23 cellular contexts compared by ENCODE assay signal in genomic region chr4:110120506-110120905, GRCh38.
"Had no signal": no experiment of that assay in that cellular context is flagged by ENCODE, and none has a peak within 500 bp of the region (broad histone marks: within the 10 kb centered on the region; RNA-seq: fewer than 3 reads in every experiment).

No MANE protein-coding gene starts in this region.

- H3K27ac ChIP-seq: HL-60, KMS-11, RWPE1, SJCRH30 had no signal

- H3K9me3 ChIP-seq: SJCRH30 had no signal

- H3K4me3 Mint-ChIP-seq: IgD-negative memory B cell had no signal

- DNase-seq: Kasumi-1, MM.1S, NCI-H1092 treated with DMSO at 0.1 percent for 48 hours, NCI-H1436, NCI-H187, NCI-H2029, NCI-H2081 treated with DMSO at 0.1 percent for 48 hours, NCI-H2171, NCI-H446, NCI-H510A, NCI-H524 treated with DMSO at 0.1 percent for 48 hours, NCI-H69, NCI-H774, SHP77 treated with DMSO at 0.1 percent for 48 hours, SJCRH30 had no signal

- FAIRE-seq: HTR-8/SVneo, K562 had no signal

- H3K4me2 ChIP-seq: KMS-11 had no signal

- ATAC-seq: K562, Panc1, Right ventricle myocardium inferior had no signal

- H3K36me3 Mint-ChIP-seq: IgD-negative memory B cell had no signal

- H3K4me3 ChIP-seq: K562, SJCRH30 had no signal

- H3K27me3 ChIP-seq: SJCRH30 had no signal

- H3K9ac ChIP-seq: KMS-11 had no signal

- H3K27me3 Mint-ChIP-seq: IgD-negative memory B cell had no signal

- H3K27ac Mint-ChIP-seq: IgD-negative memory B cell had no signal
